In genomic region chr15:63165166-63165859, GRCh38 we compare ENCODE assay signal across 1 cellular context.
TF ChIP-seq lines count a peak whose summit lies in the region.

No MANE protein-coding gene starts in this region.

TF ChIP-seq in HepG2, 621 proteins besides CTCF, POLR2A, EP300 and RAD21:
- TF ChIP-seq ZNF652 (CRISPR knock-in tag; IDR thresholded peaks at IDR 0.05; ENCODE audit: borderline replicate concordance, low read depth) (peak; percentile 57; the same call in 1 of the 2 replicates), ZNF512 (CRISPR knock-in tag; IDR thresholded peaks at IDR 0.05) (no peak), TBX3 (IDR thresholded peaks at IDR 0.05; ENCODE audit: borderline replicate concordance) (no peak), AFF4 (CRISPR knock-in tag; IDR thresholded peaks at IDR 0.05) (no peak), ZNF747 (CRISPR knock-in tag; IDR thresholded peaks at IDR 0.05; ENCODE audit: borderline replicate concordance) (no peak), ZNF770 (CRISPR knock-in tag; IDR thresholded peaks at IDR 0.05) (peak; percentile 90), CREB1 (IDR thresholded peaks at IDR 0.05) (no peak), CREB1 (CRISPR knock-in tag; IDR thresholded peaks at IDR 0.05) (no peak)
